Comparison of ENCODE assay signal across 1 cellular context in the genomic region with DNA sequence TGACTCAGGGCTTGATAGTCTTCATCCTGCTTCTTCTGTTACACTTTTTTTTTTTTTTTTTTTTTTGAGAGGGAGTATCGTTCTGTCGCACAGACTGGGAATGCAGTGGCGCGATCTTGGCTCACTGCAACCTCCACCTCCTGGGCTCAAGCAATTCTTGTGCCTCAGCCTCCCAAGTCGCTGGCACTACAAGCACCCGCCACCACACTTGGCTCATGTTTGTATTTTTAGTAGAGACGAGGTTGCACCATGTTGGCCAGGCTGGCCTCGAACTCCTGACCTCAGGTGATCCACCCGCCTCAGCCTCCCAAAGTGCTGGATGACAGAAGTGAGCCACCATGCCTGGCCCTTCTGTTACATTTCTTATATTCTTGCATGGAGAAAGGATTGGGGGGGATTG.
TF ChIP-seq lines count a peak whose summit lies in the region.

No MANE protein-coding gene starts in this region.

TF ChIP-seq in K562, 482 proteins besides CTCF, POLR2A, EP300 and RAD21:
- TF ChIP-seq, protein P1, sequence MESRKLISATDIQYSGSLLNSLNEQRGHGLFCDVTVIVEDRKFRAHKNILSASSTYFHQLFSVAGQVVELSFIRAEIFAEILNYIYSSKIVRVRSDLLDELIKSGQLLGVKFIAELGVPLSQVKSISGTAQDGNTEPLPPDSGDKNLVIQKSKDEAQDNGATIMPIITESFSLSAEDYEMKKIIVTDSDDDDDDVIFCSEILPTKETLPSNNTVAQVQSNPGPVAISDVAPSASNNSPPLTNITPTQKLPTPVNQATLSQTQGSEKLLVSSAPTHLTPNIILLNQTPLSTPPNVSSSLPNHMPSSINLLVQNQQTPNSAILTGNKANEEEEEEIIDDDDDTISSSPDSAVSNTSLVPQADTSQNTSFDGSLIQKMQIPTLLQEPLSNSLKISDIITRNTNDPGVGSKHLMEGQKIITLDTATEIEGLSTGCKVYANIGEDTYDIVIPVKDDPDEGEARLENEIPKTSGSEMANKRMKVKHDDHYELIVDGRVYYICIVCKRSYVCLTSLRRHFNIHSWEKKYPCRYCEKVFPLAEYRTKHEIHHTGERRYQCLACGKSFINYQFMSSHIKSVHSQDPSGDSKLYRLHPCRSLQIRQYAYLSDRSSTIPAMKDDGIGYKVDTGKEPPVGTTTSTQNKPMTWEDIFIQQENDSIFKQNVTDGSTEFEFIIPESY (CRISPR knock-in tag; IDR thresholded peaks at IDR 0.05) = peak; percentile 53; the same call in 1 of the 2 replicates
- peak; percentile 3 for TF ChIP-seq TAF1 (IDR thresholded peaks at IDR 0.05; ENCODE audit: control insufficient read depth, extremely low read depth, insufficient read depth, low read length, severe bottlenecking)
